8 cellular contexts compared by ENCODE assay signal in genomic region chr10:84429926-84430520, GRCh38.
DNase-seq lines count a peak whose midpoint lies in the region; ATAC-seq and TF ChIP-seq lines count a peak whose summit lies in the region.

No MANE protein-coding gene starts in this region.

- WGBS in esophagus muscularis mucosa = 72% methylated on average over 2 of the region's 2 CpGs
- WGBS in upper lobe of left lung, 2 donors = 62 to 80% methylated on average over 2 of the region's 2 CpGs

- no peak overlapping the region for H3K9ac ChIP-seq in neural progenitor cell

- H3K36me3 ChIP-seq in esophagus muscularis mucosa = no peaks in the 10 kb centered on the region
- no peaks in the 10 kb centered on the region for H3K36me3 ChIP-seq in neural progenitor cell
- no peaks in the 10 kb centered on the region for H3K36me3 ChIP-seq in upper lobe of left lung

- no peaks in the 10 kb centered on the region for H3K9me3 Mint-ChIP-seq in neural progenitor cell

- H3K4me3 ChIP-seq in esophagus muscularis mucosa = no peak overlapping the region
- H3K4me3 ChIP-seq in neural progenitor cell = no peak overlapping the region
- H3K4me3 ChIP-seq in upper lobe of left lung = no peak overlapping the region

- H3K9me3 ChIP-seq in esophagus muscularis mucosa = no peaks in the 10 kb centered on the region
- no peaks in the 10 kb centered on the region for H3K9me3 ChIP-seq in neural progenitor cell (ENCODE audit: low read depth)
- H3K9me3 ChIP-seq in upper lobe of left lung = no peaks in the 10 kb centered on the region

- intact Hi-C loops in esophagus muscularis mucosa (cut with DNase I) = no loop called here

- H3K4me1 ChIP-seq in esophagus muscularis mucosa = peaks cover 18 to 51% (median 36%) of the 10 kb centered on the region in 4 donors
- H3K4me1 ChIP-seq in neural progenitor cell = peaks cover 1% of the 10 kb centered on the region
- peaks cover 9 to 26% (median 25%) of the 10 kb centered on the region in 4 donors for H3K4me1 ChIP-seq in upper lobe of left lung

- peak; percentile 92 for ATAC-seq in GM18858 (IDR thresholded peaks at IDR 0.05; ENCODE audit: unreplicated experiment)
- peak; percentile 98 for ATAC-seq in HG03039 (IDR thresholded peaks at IDR 0.05; ENCODE audit: unreplicated experiment)
- ATAC-seq in upper lobe of left lung (ENCODE audit: low FRiP score in 2 of 2) = peak in 1 of 2 donors; percentile 49

- TF ChIP-seq EP300 in esophagus muscularis mucosa (IDR thresholded peaks at IDR 0.05) (no peak), upper lobe of left lung (IDR thresholded peaks at IDR 0.05) (no peak)

- no peak overlapping the region for H3K4me3 Mint-ChIP-seq in neural progenitor cell

- H3K4me2 ChIP-seq in neural progenitor cell = no peak overlapping the region

- no peak overlapping the region for H3K27ac Mint-ChIP-seq in neural progenitor cell

- H3K27me3 Mint-ChIP-seq in neural progenitor cell (ENCODE audit: insufficient read depth, low read depth) = peaks cover 5% of the 10 kb centered on the region

- TF ChIP-seq CTCF in AG09319 (IDR thresholded peaks at IDR 0.05; ENCODE audit: low read depth, low read length) (peak; percentile 59), esophagus muscularis mucosa (IDR thresholded peaks at IDR 0.05) (peak; percentile 41 to 68 (median 43)), neural progenitor cell (IDR thresholded peaks at IDR 0.05) (peak; percentile 84), upper lobe of left lung (IDR thresholded peaks at IDR 0.05) (peak; percentile 24 to 55 (median 44))

- H3K27ac ChIP-seq in esophagus muscularis mucosa (replicated peaks in 1 of 4) = no peak overlapping the region
- H3K27ac ChIP-seq in neural progenitor cell = no peak overlapping the region
- H3K27ac ChIP-seq in upper lobe of left lung = no peak overlapping the region

- H3K27me3 ChIP-seq in esophagus muscularis mucosa (no peaks in the 10 kb centered on the region), neural progenitor cell (no peaks in the 10 kb centered on the region), upper lobe of left lung (no peaks in the 10 kb centered on the region)

- no peak overlapping the region for H2AFZ ChIP-seq in neural progenitor cell (replicated peaks)

- no peaks in the 10 kb centered on the region for H3F3A ChIP-seq in neural progenitor cell (ENCODE audit: low read depth)

- peaks cover 12% of the 10 kb centered on the region for H4K20me1 ChIP-seq in neural progenitor cell (ENCODE audit: low read depth)

- peaks cover 14% of the 10 kb centered on the region for H3K36me3 Mint-ChIP-seq in neural progenitor cell

- peaks cover 1% of the 10 kb centered on the region for H3K4me1 Mint-ChIP-seq in neural progenitor cell

- TF ChIP-seq POLR2A in esophagus muscularis mucosa (IDR thresholded peaks at IDR 0.05; ENCODE audit: low read depth) = no peak
- TF ChIP-seq POLR2A in upper lobe of left lung (IDR thresholded peaks at IDR 0.05) = no peak

- H3K79me2 ChIP-seq in neural progenitor cell (ENCODE audit: low read depth) = peaks cover 14% of the 10 kb centered on the region

- DNase-seq in AG09319 (ENCODE audit: extremely low read depth, low read depth) = no peak
- peak; percentile 78 for DNase-seq in NCI-H82 (lab: John Stamatoyannopoulos, UW)
- peak; percentile 33 for DNase-seq in activated CD8-positive, alpha-beta memory T cell treated with anti-CD3 and anti-CD28 coated beads, Interleukin-2, amount 50 U/mL, for 1 hour (ENCODE audit: extremely low read depth)
- DNase-seq in esophagus muscularis mucosa (ENCODE audit: extremely low spot score) = no peak
- DNase-seq in neural progenitor cell (ENCODE audit: low spot score) = peak; percentile 84
- peak in 1 of 2 donors; percentile 70 for DNase-seq in upper lobe of left lung

Comparison
In these comparisons a context has a peak if more than half of its experiments do, and no peak if none do; other contexts are left out.
1. DNase-seq: peak in NCI-H82 (single experiment), activated CD8-positive, alpha-beta memory T cell treated with anti-CD3 and anti-CD28 coated beads, Interleukin-2, amount 50 U/mL, for 1 hour (single experiment) and neural progenitor cell (single experiment); none in AG09319 (single experiment) and esophagus muscularis mucosa (single experiment).
2. Peak in every context shown above with its lines, with median percentiles within 50 percentile points of each other: CTCF ChIP-seq.